In the genomic region with DNA sequence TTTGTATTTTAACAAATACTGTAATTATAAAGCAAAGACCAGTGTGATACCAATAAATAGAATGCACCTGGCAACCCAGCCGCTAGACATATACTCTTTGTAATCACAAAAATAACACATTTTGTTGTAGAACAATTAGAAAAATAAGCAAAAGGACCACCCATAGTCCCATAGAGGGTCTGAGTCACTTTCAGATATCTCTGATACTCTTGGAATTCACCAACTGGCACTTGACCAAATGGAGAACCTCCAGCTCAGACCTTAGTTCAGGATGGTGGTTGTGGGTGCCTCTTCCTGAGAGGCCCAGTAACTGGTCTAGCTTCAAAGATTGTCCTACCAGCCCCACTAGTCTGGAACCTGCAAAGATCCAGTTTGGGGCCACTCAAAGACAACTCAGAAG, we compare ENCODE assay signal across 9 cellular contexts. TPM values are rescaled to one million over a fixed set of nuclear protein-coding genes. Genes with fewer than 3 reads are reported as not detected.
DNase-seq lines count a peak whose midpoint lies in the region; ATAC-seq and TF ChIP-seq lines count a peak whose summit lies in the region.
"Had no signal": no experiment of that assay in that cellular context is flagged by ENCODE, and none has a peak within 500 bp of the region (broad histone marks: within the 10 kb centered on the region; RNA-seq: fewer than 3 reads in every experiment).

No MANE protein-coding gene starts in this region.

- no peak overlapping the region for H3K4me3 ChIP-seq in CD4-positive, alpha-beta memory T cell (ENCODE audit: low read length in 2 of 2)
- H3K4me3 ChIP-seq in neural cell (ENCODE audit: low read length), result peak overlapping the region; percentile 70

- H4K20me1 ChIP-seq in neural cell (ENCODE audit: insufficient read depth), result no peaks in the 10 kb centered on the region

- no peaks in the 10 kb centered on the region for H3F3A ChIP-seq in neural cell (ENCODE audit: insufficient read depth, low read length, poor library complexity, severe bottlenecking)

- no peak for DNase-seq in CD4-positive, alpha-beta memory T cell
- no peak for DNase-seq in activated naive CD8-positive, alpha-beta T cell treated with anti-CD3 and anti-CD28 coated beads, Interleukin-2, amount 10 ng/mL, durations not matched to agents 7 days and 5 days
- DNase-seq in stimulated activated naive CD4-positive, alpha-beta T cell (lab: John Stamatoyannopoulos, UW), result no peak
- DNase-seq in GM19240 (ENCODE audit: insufficient read length, low spot score), result no peak
- DNase-seq in globus pallidus (ENCODE audit: low spot score), result no peak

- peaks cover 27% of the 10 kb centered on the region for H3K36me3 ChIP-seq in CD4-positive, alpha-beta memory T cell (ENCODE audit: insufficient read depth, low read length)
- no peaks in the 10 kb centered on the region for H3K36me3 ChIP-seq in neural cell (ENCODE audit: insufficient read depth, low read length)

- intact Hi-C loops in CD4-positive, alpha-beta memory T cell (cut with micrococcal nuclease), result loop anchor here (1.0 to 2.0 kb wide), 2 partner anchors 75 to 178 kb away; a partner anchor contains a TSS

- H3K9me2 ChIP-seq in neural cell (ENCODE audit: insufficient read depth, low read length), result no peaks in the 10 kb centered on the region

- TF ChIP-seq CTCF in neural cell (IDR thresholded peaks at IDR 0.05; ENCODE audit: poor library complexity, severe bottlenecking), result no peak

- TF ChIP-seq EP300 in neural cell (conservative IDR thresholded peaks at IDR 0.05; ENCODE audit: poor library complexity, severe bottlenecking), result no peak

- peak overlapping the region in 5 of 7 donors; percentile 59 to 98 (median 96) for H3K27ac Mint-ChIP-seq in CD4-positive, alpha-beta memory T cell
- peak overlapping the region in 2 of 3 donors; percentile 87 to 96 for H3K27ac Mint-ChIP-seq in IgD-negative memory B cell
- H3K27ac Mint-ChIP-seq in activated naive CD8-positive, alpha-beta T cell treated with anti-CD3 and anti-CD28 coated beads, Interleukin-2, amount 10 ng/mL, durations not matched to agents 7 days and 5 days, result no peak overlapping the region

- POLR2A ChIA-PET in CD4-positive, alpha-beta memory T cell (lab: Charles Lee; ENCODE audit: partially characterized antibody), result interaction anchor here (0.6 to 1.4 kb wide), 11 partner anchors 10 to 255 kb away, joined by 3 to 5 read pairs (median 3); no protein-coding TSS in a partner anchor
- POLR2A ChIA-PET in activated naive CD8-positive, alpha-beta T cell treated with anti-CD3 and anti-CD28 coated beads, Interleukin-2, amount 10 ng/mL, durations not matched to agents 7 days and 5 days (lab: Charles Lee), result interaction anchor here (0.8 to 1.3 kb wide), 3 partner anchors 10 to 254 kb away, joined by 3 to 5 read pairs (median 3); a partner anchor contains a TSS

- H3K9ac ChIP-seq in neural cell (ENCODE audit: low read length), result no peak overlapping the region

- peak overlapping the region; percentile 24 for H2AFZ ChIP-seq in neural cell (ENCODE audit: low read depth, low read length)

- no peak overlapping the region for H3K4me2 ChIP-seq in neural cell (ENCODE audit: low read length)

- peaks cover 17 to 41% (median 27%) of the 10 kb centered on the region in 4 donors for H3K4me1 Mint-ChIP-seq in CD4-positive, alpha-beta memory T cell
- H3K4me1 Mint-ChIP-seq in IgD-negative memory B cell, result peaks cover 19 to 30% (median 22%) of the 10 kb centered on the region in 3 donors
- peaks cover 20% of the 10 kb centered on the region for H3K4me1 Mint-ChIP-seq in activated naive CD8-positive, alpha-beta T cell treated with anti-CD3 and anti-CD28 coated beads, Interleukin-2, amount 10 ng/mL, durations not matched to agents 7 days and 5 days

- peaks cover 9 to 21% of the 10 kb centered on the region in 2 donors for H3K36me3 Mint-ChIP-seq in CD4-positive, alpha-beta memory T cell
- H3K36me3 Mint-ChIP-seq in IgD-negative memory B cell, result peaks cover 13% of the 10 kb centered on the region
- peaks cover 16% of the 10 kb centered on the region for H3K36me3 Mint-ChIP-seq in activated naive CD8-positive, alpha-beta T cell treated with anti-CD3 and anti-CD28 coated beads, Interleukin-2, amount 10 ng/mL, durations not matched to agents 7 days and 5 days

- H3K4me3 Mint-ChIP-seq in CD4-positive, alpha-beta memory T cell, result peak overlapping the region in 6 of 8 donors; percentile 48 to 98 (median 91)
- H3K4me3 Mint-ChIP-seq in IgD-negative memory B cell, result peak overlapping the region; percentile 89 to 98 (median 97)
- peak overlapping the region; percentile 94 for H3K4me3 Mint-ChIP-seq in activated naive CD8-positive, alpha-beta T cell treated with anti-CD3 and anti-CD28 coated beads, Interleukin-2, amount 10 ng/mL, durations not matched to agents 7 days and 5 days

- no peak for TF ChIP-seq RAD21 in neural cell (conservative IDR thresholded peaks at IDR 0.05)

- H3K9me3 ChIP-seq in CD4-positive, alpha-beta memory T cell (ENCODE audit: control insufficient read depth in 1 of 2, low read length in 2 of 2), result no peaks in the 10 kb centered on the region
- H3K9me3 ChIP-seq in neural cell (ENCODE audit: low read length), result no peaks in the 10 kb centered on the region
- H3K9me3 ChIP-seq: thoracic aorta had no signal

- no peaks in the 10 kb centered on the region for H3K27me3 ChIP-seq in CD4-positive, alpha-beta memory T cell (ENCODE audit: insufficient read depth, low read length)
- H3K27me3 ChIP-seq in neural cell (ENCODE audit: insufficient read depth, low read depth, low read length), result no peaks in the 10 kb centered on the region

- H3K27ac ChIP-seq in CD4-positive, alpha-beta memory T cell (ENCODE audit: low read depth, low read length), result peak overlapping the region; percentile 81
- no peak overlapping the region for H3K27ac ChIP-seq in neural cell (ENCODE audit: low read length)

- H3K4me1 ChIP-seq in CD4-positive, alpha-beta memory T cell (ENCODE audit: insufficient read depth, low read length), result peaks cover 30% of the 10 kb centered on the region

- H3K27me3 Mint-ChIP-seq in CD4-positive, alpha-beta memory T cell, result no peaks in the 10 kb centered on the region
- no peaks in the 10 kb centered on the region for H3K27me3 Mint-ChIP-seq in IgD-negative memory B cell
- no peaks in the 10 kb centered on the region for H3K27me3 Mint-ChIP-seq in activated naive CD8-positive, alpha-beta T cell treated with anti-CD3 and anti-CD28 coated beads, Interleukin-2, amount 10 ng/mL, durations not matched to agents 7 days and 5 days

- no peak for ATAC-seq in activated naive CD8-positive, alpha-beta T cell treated with anti-CD3 and anti-CD28 coated beads, Interleukin-2, amount 10 ng/mL, durations not matched to agents 7 days and 5 days (ENCODE audit: low read depth)
- ATAC-seq in GM18907 (IDR thresholded peaks at IDR 0.05; ENCODE audit: unreplicated experiment), result no peak

- peaks cover 17% of the 10 kb centered on the region for H3K79me2 ChIP-seq in neural cell (replicated peaks; ENCODE audit: insufficient read depth, low read length)

- CTCF ChIA-PET in CD4-positive, alpha-beta memory T cell (lab: Charles Lee; ENCODE audit: partially characterized antibody), result interaction anchor here (2.2 kb wide), 1 partner anchor 10 kb away, joined by 12 read pairs; no protein-coding TSS in a partner anchor

- peaks cover 0 to 2% (median 0%) of the 10 kb centered on the region in 8 donors for H3K9me3 Mint-ChIP-seq in CD4-positive, alpha-beta memory T cell
- H3K9me3 Mint-ChIP-seq in IgD-negative memory B cell, result no peaks in the 10 kb centered on the region
- no peaks in the 10 kb centered on the region for H3K9me3 Mint-ChIP-seq in activated naive CD8-positive, alpha-beta T cell treated with anti-CD3 and anti-CD28 coated beads, Interleukin-2, amount 10 ng/mL, durations not matched to agents 7 days and 5 days

TF ChIP-seq in neural cell, 6 proteins besides CTCF, POLR2A, EP300 and RAD21 (continues in another document):
- TF ChIP-seq SMC3 (conservative IDR thresholded peaks at IDR 0.05; ENCODE audit: poor library complexity), result no peak

RNA-seq across cellular contexts. Expression of a gene that starts 0.8 kb away (rescaled TPM):
- total RNA-seq in CD4-positive, alpha-beta memory T cell, result 10 to 100 TPM; 55.2 to 57.3 TPM
- 10 to 100 TPM; 19.2 to 30.1 TPM for polyA plus RNA-seq in CD4-positive, alpha-beta memory T cell
- polyA plus RNA-seq in IgD-negative memory B cell (50.7 TPM), neural cell (26.7 and 27.7 TPM in 2 replicates)
- 10 to 100 TPM; 50.8 to 52.7 TPM for total RNA-seq in activated naive CD8-positive, alpha-beta T cell treated with anti-CD3 and anti-CD28 coated beads, Interleukin-2, amount 10 ng/mL, durations not matched to agents 7 days and 5 days
- polyA minus RNA-seq in neural cell, result 39.2 and 41.7 TPM in 2 replicates

RNA-seq across cellular contexts. Expression of a gene that starts 35.0 kb away (rescaled TPM):
- total RNA-seq in CD4-positive, alpha-beta memory T cell, result 1 to 10 TPM; 2.5 to 5.4 TPM
- polyA plus RNA-seq in CD4-positive, alpha-beta memory T cell, result under 1 TPM in 1 of 2 donors, not detected in 1; 0.30 TPM
- polyA plus RNA-seq in IgD-negative memory B cell (not detected), neural cell (not detected in 2 replicates)
- total RNA-seq in activated naive CD8-positive, alpha-beta T cell treated with anti-CD3 and anti-CD28 coated beads, Interleukin-2, amount 10 ng/mL, durations not matched to agents 7 days and 5 days, result 1 to 10 TPM; 2.1 to 2.2 TPM
- not detected in 2 replicates for polyA minus RNA-seq in neural cell

RNA-seq across cellular contexts. Expression of a gene that starts 37.8 kb away (rescaled TPM):
- total RNA-seq in CD4-positive, alpha-beta memory T cell, result 10 to 100 TPM; 59.2 to 64.4 TPM
- polyA plus RNA-seq in CD4-positive, alpha-beta memory T cell, result 100 to 1,000 TPM; 115 to 141 TPM
- polyA plus RNA-seq in IgD-negative memory B cell, result 98.9 TPM
- total RNA-seq in activated naive CD8-positive, alpha-beta T cell treated with anti-CD3 and anti-CD28 coated beads, Interleukin-2, amount 10 ng/mL, durations not matched to agents 7 days and 5 days, result 100 to 1,000 TPM; 125 to 131 TPM
- 70.4 and 93.5 TPM in 2 replicates for polyA plus RNA-seq in neural cell
- polyA minus RNA-seq in neural cell, result 74.7 and 84.2 TPM in 2 replicates

RNA-seq across cellular contexts. Expression of a gene that starts 47.0 kb away (rescaled TPM):
- total RNA-seq in CD4-positive, alpha-beta memory T cell, result 10 to 100 TPM; 30.9 to 31.9 TPM
- polyA plus RNA-seq in CD4-positive, alpha-beta memory T cell, result 10 to 100 TPM; 23.4 to 24.4 TPM
- polyA plus RNA-seq in IgD-negative memory B cell (22.8 TPM), neural cell (12.2 and 15.8 TPM in 2 replicates)
- 10 to 100 TPM; 30.7 to 39.5 TPM for total RNA-seq in activated naive CD8-positive, alpha-beta T cell treated with anti-CD3 and anti-CD28 coated beads, Interleukin-2, amount 10 ng/mL, durations not matched to agents 7 days and 5 days
- 12.9 and 13.3 TPM in 2 replicates for polyA minus RNA-seq in neural cell

RNA-seq across cellular contexts. Expression of a gene that starts 47.2 kb away (rescaled TPM):
- 10 to 100 TPM; 66.0 to 66.1 TPM for total RNA-seq in CD4-positive, alpha-beta memory T cell
- polyA plus RNA-seq in CD4-positive, alpha-beta memory T cell, result 10 to 100 TPM; 31.3 to 34.1 TPM
- polyA plus RNA-seq in IgD-negative memory B cell (42.9 TPM), neural cell (27.8 and 44.4 TPM in 2 replicates)
- 10 to 100 TPM; 42.5 to 43.9 TPM for total RNA-seq in activated naive CD8-positive, alpha-beta T cell treated with anti-CD3 and anti-CD28 coated beads, Interleukin-2, amount 10 ng/mL, durations not matched to agents 7 days and 5 days
- polyA minus RNA-seq in neural cell, result 68.4 and 75.7 TPM in 2 replicates
